ENCODE assay signal across 14 cellular contexts in genomic region chr7:127905491-127906330, GRCh38.
A peak's percentile ranks its signal among the peaks of the same experiment; 100 is the strongest.
DNase-seq lines count a peak whose midpoint lies in the region; ATAC-seq and TF ChIP-seq lines count a peak whose summit lies in the region.
"Had no signal": no experiment of that assay in that cellular context is flagged by ENCODE, and none has a peak within 500 bp of the region (broad histone marks: within the 10 kb centered on the region; RNA-seq: fewer than 3 reads in every experiment).

No MANE protein-coding gene starts in this region.

- H3K4me2 ChIP-seq in neural progenitor cell: no peak overlapping the region

- TF ChIP-seq CTCF in mucosa of descending colon (IDR thresholded peaks at IDR 0.05): no peak
- TF ChIP-seq CTCF in Peyer's patch (IDR thresholded peaks at IDR 0.05): no peak
- TF ChIP-seq CTCF in neural progenitor cell (IDR thresholded peaks at IDR 0.05): no peak

- H3K4me3 Mint-ChIP-seq in neural progenitor cell: no peak overlapping the region
- H3K4me3 Mint-ChIP-seq: nephron progenitor cell had no signal

- H3K4me3 ChIP-seq in MG63 (no peak overlapping the region), mucosa of descending colon (no peak overlapping the region), Peyer's patch (no peak overlapping the region), neural progenitor cell (no peak overlapping the region)
- H3K4me3 ChIP-seq: coronary artery, HAP-1, SJCRH30 had no signal

- no peak overlapping the region for H2AFZ ChIP-seq in neural progenitor cell (replicated peaks)

- peak; percentile 15 for ATAC-seq in mucosa of descending colon

- DNase-seq in ELR (ENCODE audit: low read depth) (peak; percentile 84), MG63 (peak; percentile 17), T47D (ENCODE audit: low read depth in 1 of 2, low spot score in 1 of 2) (peak; percentile 12 to 87), mucosa of descending colon (no peak), Peyer's patch (no peak), neural progenitor cell (ENCODE audit: low spot score) (no peak), A172 (ENCODE audit: low spot score) (no peak), NCI-H187 (lab: John Stamatoyannopoulos, UW) (no peak)
- DNase-seq: GDM1, nephron progenitor cell, SJCRH30, substantia nigra had no signal

- in situ Hi-C loops in T47D (cut with HindIII; ENCODE audit: low pct_unique_long_range_greater_than_20kb, low sequenced_read_pairs): no loop called here

- H3K4me1 Mint-ChIP-seq in neural progenitor cell: peaks cover 14% of the 10 kb centered on the region

- H4K20me1 ChIP-seq in neural progenitor cell (ENCODE audit: low read depth): peaks cover 30% of the 10 kb centered on the region

- intact Hi-C loops in mucosa of descending colon (cut with DNase I, micrococcal nuclease): no loop called here

- peaks cover 20% of the 10 kb centered on the region for H3F3A ChIP-seq in neural progenitor cell (ENCODE audit: low read depth)

- H3K27me3 ChIP-seq in MG63 (no peaks in the 10 kb centered on the region), Peyer's patch (no peaks in the 10 kb centered on the region), neural progenitor cell (no peaks in the 10 kb centered on the region)
- H3K27me3 ChIP-seq: SJCRH30 had no signal

- H3K27me3 Mint-ChIP-seq in neural progenitor cell (ENCODE audit: insufficient read depth, low read depth): no peaks in the 10 kb centered on the region

- no peak overlapping the region for H3K27ac ChIP-seq in Peyer's patch
- no peak overlapping the region for H3K27ac ChIP-seq in neural progenitor cell
- H3K27ac ChIP-seq: coronary artery, SJCRH30 had no signal

- H3K36me3 ChIP-seq in MG63 (no peaks in the 10 kb centered on the region), mucosa of descending colon (ENCODE audit: low read depth) (no peaks in the 10 kb centered on the region), Peyer's patch (no peaks in the 10 kb centered on the region), neural progenitor cell (no peaks in the 10 kb centered on the region)

- peaks cover 10% of the 10 kb centered on the region for H3K79me2 ChIP-seq in neural progenitor cell (ENCODE audit: low read depth)

- no peak for TF ChIP-seq POLR2A in Peyer's patch (IDR thresholded peaks at IDR 0.05)

- H3K9me3 Mint-ChIP-seq in neural progenitor cell: no peaks in the 10 kb centered on the region
- H3K9me3 Mint-ChIP-seq: nephron progenitor cell had no signal

- H3K9me3 ChIP-seq in MG63 (no peaks in the 10 kb centered on the region), mucosa of descending colon (no peaks in the 10 kb centered on the region), Peyer's patch (no peaks in the 10 kb centered on the region), neural progenitor cell (ENCODE audit: low read depth) (no peaks in the 10 kb centered on the region)
- H3K9me3 ChIP-seq: HAP-1, SJCRH30 had no signal

- H3K36me3 Mint-ChIP-seq in neural progenitor cell: no peaks in the 10 kb centered on the region

- H3K27ac Mint-ChIP-seq in neural progenitor cell: no peak overlapping the region

- no peak overlapping the region for H3K9ac ChIP-seq in neural progenitor cell

- H3K4me1 ChIP-seq in mucosa of descending colon (ENCODE audit: low read depth): peaks cover 33% of the 10 kb centered on the region
- H3K4me1 ChIP-seq in Peyer's patch: peaks cover 0 to 42% (median 2%) of the 10 kb centered on the region in 4 donors
- H3K4me1 ChIP-seq in neural progenitor cell: peaks cover 34% of the 10 kb centered on the region

Comparison
In these comparisons a context has a peak if more than half of its experiments do, and no peak if none do; other contexts are left out.
1. DNase-seq: peak in ELR (single experiment), MG63 (single experiment) and T47D (2 of 2); none in mucosa of descending colon (0 of 3), Peyer's patch (0 of 3), neural progenitor cell (single experiment), A172 (single experiment) and NCI-H187 (0 of 2).